4 cellular contexts compared by ENCODE assay signal in the genomic region with DNA sequence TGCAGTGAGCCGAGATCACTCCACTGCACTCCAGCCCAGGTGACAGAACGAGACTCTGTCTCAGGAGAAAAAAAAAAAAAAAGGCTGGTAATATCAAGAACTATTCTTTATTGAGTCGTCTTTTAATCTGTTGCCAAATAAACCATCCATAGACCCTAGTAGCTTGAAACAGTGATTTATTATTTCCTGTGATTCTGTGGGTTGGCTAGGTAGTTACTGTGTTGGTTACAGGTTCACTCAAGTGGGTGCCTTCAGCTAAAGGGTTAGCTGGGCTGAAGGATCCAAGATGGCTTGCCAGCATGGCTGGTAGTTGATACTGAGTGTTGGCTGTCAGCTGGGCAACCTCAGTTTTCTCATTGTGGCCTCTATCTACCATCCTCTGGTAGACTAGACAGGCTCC.
"Had no signal": no experiment of that assay in that cellular context is flagged by ENCODE, and none has a peak within 500 bp of the region (broad histone marks: within the 10 kb centered on the region; RNA-seq: fewer than 3 reads in every experiment).

No MANE protein-coding gene starts in this region.

- DNase-seq: H9, HCEC 1CT, IMR-90 had no signal

- H3K4me3 ChIP-seq: GM23338 had no signal
